Comparison of ENCODE assay signal across 15 cellular contexts in the genomic region with DNA sequence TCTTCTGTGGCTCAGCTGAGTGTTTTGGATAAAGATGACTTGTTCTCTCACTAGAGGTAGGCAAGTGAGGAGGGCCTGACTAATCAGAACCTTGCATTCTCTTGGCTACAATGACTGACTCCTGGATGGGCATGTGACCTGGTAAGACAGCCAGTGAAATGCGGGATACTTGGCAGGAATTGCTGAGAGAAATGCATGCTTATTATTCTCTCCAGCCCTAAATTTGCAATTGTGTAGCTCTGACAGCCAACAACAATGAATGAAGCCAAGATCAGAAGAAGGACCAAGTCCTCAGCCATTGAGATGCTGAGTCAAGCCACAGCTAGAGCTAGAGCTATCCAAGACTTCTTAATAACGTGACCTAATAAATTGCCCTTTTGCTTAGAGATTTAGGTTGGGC.
"Had no signal": no experiment of that assay in that cellular context is flagged by ENCODE, and none has a peak within 500 bp of the region (broad histone marks: within the 10 kb centered on the region; RNA-seq: fewer than 3 reads in every experiment).

No MANE protein-coding gene starts in this region.

- H3K9me3 Mint-ChIP-seq: activated CD4-positive, alpha-beta T cell treated with anti-CD3 and anti-CD28 coated beads, Interleukin-2, amount 10 ng/mL, durations not matched to agents 7 days and 5 days had no signal

- H3K36me3 ChIP-seq: left lung, pancreas had no signal

- H3K4me3 ChIP-seq: dorsolateral prefrontal cortex, left lung, pancreas had no signal

- H3K4me1 Mint-ChIP-seq: activated CD4-positive, alpha-beta T cell treated with anti-CD3 and anti-CD28 coated beads, Interleukin-2, amount 10 ng/mL, durations not matched to agents 7 days and 5 days; naive B cell; stimulated activated effector memory CD8-positive, alpha-beta T cell treated with anti-CD3 and anti-CD28 coated beads, Interleukin-12 subunit alpha, Interleukin-12 subunit beta, amount 100 ng/mL, for 72 hours had no signal

- H3K27ac Mint-ChIP-seq: activated CD4-positive, alpha-beta T cell treated with anti-CD3 and anti-CD28 coated beads, Interleukin-2, amount 10 ng/mL, durations not matched to agents 7 days and 5 days; activated T-helper 1 cell treated with anti-CD3 and anti-CD28 coated beads, Interleukin-12 subunit alpha, Interleukin-12 subunit beta, Interleukin-2, Interleukin-4 antibody, amounts not matched to agents 30 ng/mL and 10 ng/mL and 1 ng/mL, durations not matched to agents 14 hours and 24 hours and 36 hours; naive B cell; stimulated activated effector memory CD8-positive, alpha-beta T cell treated with anti-CD3 and anti-CD28 coated beads, Interleukin-12 subunit alpha, Interleukin-12 subunit beta, amount 100 ng/mL, for 72 hours; T-helper 2 cell treated with Interferon-gamma antibody and Interleukin-4, amounts not matched to agents 5 μg/mL and 100 μg/mL, for 36 hours had no signal

- H3K9me3 ChIP-seq: left lung, pancreas had no signal

- H3K27ac ChIP-seq: left lung, pancreas had no signal

- H3K27me3 ChIP-seq: dorsolateral prefrontal cortex, left lung, pancreas had no signal

- H3K4me3 Mint-ChIP-seq: activated CD4-positive, alpha-beta T cell treated with anti-CD3 and anti-CD28 coated beads, Interleukin-2, amount 10 ng/mL, durations not matched to agents 7 days and 5 days; activated T-helper 1 cell treated with anti-CD3 and anti-CD28 coated beads, Interleukin-12 subunit alpha, Interleukin-12 subunit beta, Interleukin-2, Interleukin-4 antibody, amounts not matched to agents 30 ng/mL and 10 ng/mL and 1 ng/mL, durations not matched to agents 14 hours and 24 hours and 36 hours; naive B cell; stimulated activated effector memory CD8-positive, alpha-beta T cell treated with anti-CD3 and anti-CD28 coated beads, Interleukin-12 subunit alpha, Interleukin-12 subunit beta, amount 100 ng/mL, for 72 hours; T-helper 2 cell treated with Interferon-gamma antibody and Interleukin-4, amounts not matched to agents 5 μg/mL and 100 μg/mL, for 36 hours had no signal

- ATAC-seq: left lung; pancreas; stimulated activated effector memory CD8-positive, alpha-beta T cell treated with anti-CD3 and anti-CD28 coated beads, Interleukin-12 subunit alpha, Interleukin-12 subunit beta, amount 100 ng/mL, for 72 hours had no signal

- DNase-seq: activated CD4-positive, alpha-beta T cell treated with anti-CD3 and anti-CD28 coated beads, Interleukin-2, amount 10 ng/mL, durations not matched to agents 7 days and 5 days; activated CD4-positive, CD25-positive, alpha-beta regulatory T cell; foreskin fibroblast; islet precursor cell; left lung; mammary epithelial cell; naive B cell; pancreas; retina; stimulated activated CD4-positive, alpha-beta T cell treated with anti-CD3 and anti-CD28 coated beads, Interleukin-12 subunit alpha, Interleukin-12 subunit beta, amount 100 ng/mL, for 4 hours; stimulated activated CD4-positive, alpha-beta T cell treated with anti-CD3 and anti-CD28 coated beads, Interleukin-2, amount 100 ng/mL, for 24 hours had no signal

- H3K4me1 ChIP-seq: left lung, pancreas had no signal

- H3K36me3 Mint-ChIP-seq: naive B cell; stimulated activated effector memory CD8-positive, alpha-beta T cell treated with anti-CD3 and anti-CD28 coated beads, Interleukin-12 subunit alpha, Interleukin-12 subunit beta, amount 100 ng/mL, for 72 hours had no signal

- H3K27me3 Mint-ChIP-seq: activated CD4-positive, alpha-beta T cell treated with anti-CD3 and anti-CD28 coated beads, Interleukin-2, amount 10 ng/mL, durations not matched to agents 7 days and 5 days had no signal
